Comparison of ENCODE assay signal across 8 cellular contexts in the genomic region with DNA sequence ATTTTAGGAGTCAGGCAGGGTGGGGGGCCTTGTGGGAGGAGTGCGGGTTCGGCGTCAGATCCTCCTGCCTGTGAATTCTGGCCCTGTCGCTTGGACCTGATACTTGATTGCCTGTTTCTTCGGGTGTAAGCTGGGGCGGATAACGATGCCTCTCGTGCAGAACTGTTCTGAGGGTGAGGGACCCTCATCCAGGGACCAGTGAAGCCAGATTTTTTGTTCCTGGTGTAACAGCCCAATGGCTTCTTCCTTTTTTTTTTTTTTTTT. TPM values are rescaled to one million over a fixed set of nuclear protein-coding genes. Genes with fewer than 3 reads are reported as not detected.
A peak's percentile ranks its signal among the peaks of the same experiment; 100 is the strongest.
DNase-seq lines count a peak whose midpoint lies in the region; ATAC-seq and TF ChIP-seq lines count a peak whose summit lies in the region.

No MANE protein-coding gene starts in this region.

- H3K36me3 ChIP-seq in DND-41 (ENCODE audit: insufficient read depth, low read length) (peaks cover 36% of the 10 kb centered on the region), OCI-LY3 (replicated peaks; ENCODE audit: low read depth, low read length) (no peaks in the 10 kb centered on the region), ovary (no peaks in the 10 kb centered on the region)

- DNase-seq in DND-41, result no peak
- DNase-seq in endothelial cell (ENCODE audit: low spot score), result no peak
- no peak for DNase-seq in ovary
- no peak for DNase-seq in central memory CD4-positive, alpha-beta T cell
- no peak for DNase-seq in NK-92 (lab: John Stamatoyannopoulos, UW; ENCODE audit: unreplicated experiment)
- no peak for DNase-seq in islet precursor cell
- no peak for DNase-seq in NCI-H2171 treated with DMSO at 0.1 percent for 48 hours (lab: John Stamatoyannopoulos, UW)

- H3K27me3 ChIP-seq in DND-41 (ENCODE audit: insufficient read depth, low read length, poor library complexity) (no peaks in the 10 kb centered on the region), OCI-LY3 (ENCODE audit: low read depth, low read length) (no peaks in the 10 kb centered on the region), ovary (no peaks in the 10 kb centered on the region)

- peaks cover 30% of the 10 kb centered on the region for H3K4me1 ChIP-seq in DND-41 (ENCODE audit: insufficient read depth, low read length)
- peaks cover 7% of the 10 kb centered on the region for H3K4me1 ChIP-seq in OCI-LY3 (ENCODE audit: low read length)
- peaks cover 10% of the 10 kb centered on the region for H3K4me1 ChIP-seq in ovary (ENCODE audit: insufficient read depth)

- H3K9me3 Mint-ChIP-seq in endothelial cell (ENCODE audit: unreplicated experiment), result no peaks in the 10 kb centered on the region

- peak overlapping the region; percentile 94 for H3K4me3 Mint-ChIP-seq in endothelial cell (ENCODE audit: unreplicated experiment)

- TF ChIP-seq CTCF in DND-41 (IDR thresholded peaks at IDR 0.05; ENCODE audit: borderline replicate concordance, extremely low read depth, low read length, poor library complexity, severe bottlenecking) (no peak), OCI-LY3 (IDR thresholded peaks at IDR 0.05; ENCODE audit: low read depth, low read length) (no peak), endothelial cell (IDR thresholded peaks at IDR 0.05; ENCODE audit: unreplicated experiment) (no peak), ovary (IDR thresholded peaks at IDR 0.05) (no peak)

- H3K9ac ChIP-seq in DND-41 (ENCODE audit: low read depth, low read length) (peak overlapping the region; percentile 82), OCI-LY3 (ENCODE audit: low read length) (peak overlapping the region; percentile 77)

- H3K79me2 ChIP-seq in DND-41 (ENCODE audit: insufficient read depth, low read length), result peaks cover 51% of the 10 kb centered on the region
- H3K79me2 ChIP-seq in OCI-LY3 (ENCODE audit: low read length), result peaks cover 49% of the 10 kb centered on the region

- H3K9me3 ChIP-seq in DND-41 (ENCODE audit: insufficient read depth, low read length, severe bottlenecking) (no peaks in the 10 kb centered on the region), OCI-LY3 (ENCODE audit: insufficient read depth, low read length) (no peaks in the 10 kb centered on the region), ovary (no peaks in the 10 kb centered on the region)

- H3K27ac Mint-ChIP-seq in endothelial cell (ENCODE audit: unreplicated experiment), result no peak overlapping the region

- no peaks in the 10 kb centered on the region for H3K36me3 Mint-ChIP-seq in endothelial cell (ENCODE audit: low read depth, unreplicated experiment)

- no peak for TF ChIP-seq EP300 in ovary (IDR thresholded peaks at IDR 0.05)

- H3K27me3 Mint-ChIP-seq in endothelial cell (ENCODE audit: unreplicated experiment), result peaks cover 11% of the 10 kb centered on the region

- H2AFZ ChIP-seq in DND-41 (ENCODE audit: low read depth, low read length) (no peak overlapping the region), OCI-LY3 (ENCODE audit: low read depth, low read length) (no peak overlapping the region)

- H3K4me3 ChIP-seq in DND-41 (ENCODE audit: low read depth in 1 of 2, low read length in 2 of 2) (peak overlapping the region; percentile 51 to 84; a peak in 3 of 4 replicates), OCI-LY3 (ENCODE audit: low read length) (peak overlapping the region; percentile 92), ovary (peak overlapping the region; percentile 90)

- ATAC-seq in DND-41 (ENCODE audit: insufficient read depth, low read depth), result no peak

- no peak for TF ChIP-seq POLR2A in ovary (IDR thresholded peaks at IDR 0.05)

- intact Hi-C loops in ovary (cut with DNase I), result no loop called here

- H4K20me1 ChIP-seq in DND-41 (ENCODE audit: insufficient read depth, low read length), result peaks cover 33% of the 10 kb centered on the region; the same call in 1 of the 2 replicates
- H4K20me1 ChIP-seq in OCI-LY3 (ENCODE audit: insufficient read depth, low read length), result peaks cover 7% of the 10 kb centered on the region; the same call in 1 of the 2 replicates

- H3K4me1 Mint-ChIP-seq in endothelial cell (ENCODE audit: unreplicated experiment), result peaks cover 4% of the 10 kb centered on the region

- no peak overlapping the region for H3K27ac ChIP-seq in DND-41 (ENCODE audit: low read length)
- H3K27ac ChIP-seq in OCI-LY3 (ENCODE audit: low read length), result no peak overlapping the region
- no peak overlapping the region for H3K27ac ChIP-seq in ovary

- 22 to 40% (median 30%) methylated on average over 8 of the region's 8 CpGs for WGBS in ovary, 3 donors

- H3K4me2 ChIP-seq in DND-41 (ENCODE audit: insufficient read depth, low read length) (peak overlapping the region; percentile 94), OCI-LY3 (ENCODE audit: low read length) (peak overlapping the region; percentile 88)

RNA-seq across cellular contexts. Expression of gene TBCD, which starts 1.3 kb away (rescaled TPM):
- total RNA-seq in endothelial cell (ENCODE audit: unreplicated experiment) (207 TPM), ovary (10 to 100 TPM; 44.4 to 88.3 (median 71.4) TPM)
- 10 to 100 TPM; 29.2 to 55.9 TPM for polyA plus RNA-seq in ovary

RNA-seq across cellular contexts. Expression of gene FN3K, which starts 17.7 kb away (rescaled TPM):
- total RNA-seq in endothelial cell (ENCODE audit: unreplicated experiment) (10.6 TPM), ovary (100 to 1,000 TPM in 1 of 7 donors, 10 to 100 TPM in 6; 14.5 to 106 (median 44.6) TPM)
- 10 to 100 TPM; 12.0 to 22.0 TPM for polyA plus RNA-seq in ovary

RNA-seq across cellular contexts. Expression of gene FN3KRP, which starts 36.6 kb away (rescaled TPM):
- total RNA-seq in endothelial cell (ENCODE audit: unreplicated experiment) (27.9 TPM), ovary (10 to 100 TPM in 6 of 7 donors, 1 to 10 TPM in 1; 9.9 to 48.6 (median 39.0) TPM)
- 10 to 100 TPM; 37.9 to 51.5 TPM for polyA plus RNA-seq in ovary

RNA-seq across cellular contexts. Expression of gene RAB40B, which starts 54.6 kb away (rescaled TPM):
- 6.7 TPM for total RNA-seq in endothelial cell (ENCODE audit: unreplicated experiment)
- total RNA-seq in ovary, result 10 to 100 TPM; 10.0 to 25.9 (median 14.9) TPM
- polyA plus RNA-seq in ovary, result 10 to 100 TPM in 1 of 2 donors, 1 to 10 TPM in 1; 9.2 to 18.6 TPM
